ENCODE assay signal across 18 cellular contexts in genomic region chr1:9505142-9505541, GRCh38.
"Had no signal": no experiment of that assay in that cellular context is flagged by ENCODE, and none has a peak within 500 bp of the region (broad histone marks: within the 10 kb centered on the region; RNA-seq: fewer than 3 reads in every experiment).

No MANE protein-coding gene starts in this region.

- H3K27me3 ChIP-seq: adrenal gland, breast epithelium, thyroid gland had no signal

- H3K4me3 Mint-ChIP-seq: activated T-helper 1 cell treated with anti-CD3 and anti-CD28 coated beads, Interleukin-12 subunit alpha, Interleukin-12 subunit beta, Interleukin-2, Interleukin-4 antibody, amounts not matched to agents 30 ng/mL and 10 ng/mL and 1 ng/mL, durations not matched to agents 14 hours and 24 hours and 36 hours; nephron progenitor cell had no signal

- ATAC-seq: activated naive CD4-positive, alpha-beta T cell treated with anti-CD3 and anti-CD28 coated beads, Interleukin-2, amount 50 U/mL, for 72 hours had no signal

- DNase-seq: activated CD4-positive, alpha-beta T cell treated with anti-CD3 and anti-CD28 coated beads for 1 hour; activated gamma-delta T cell treated with Interleukin-2 at 50 U/mL for 16 hours; adrenal gland; cortex of kidney; effector CD4-positive, alpha-beta T cell; head of caudate nucleus; nephron progenitor cell; occipital lobe; posterior cingulate gyrus; stimulated activated CD4-positive, alpha-beta T cell treated with anti-CD3 and anti-CD28 coated beads, Interleukin-12 subunit alpha, Interleukin-12 subunit beta, amount 100 ng/mL, for 4 hours; stimulated activated CD4-positive, alpha-beta T cell treated with anti-CD3 and anti-CD28 coated beads, Interleukin-1b, Interleukin-23, amount 100 ng/mL, for 48 hours; stimulated activated CD8-positive, alpha-beta memory T cell treated with anti-CD3 and anti-CD28 coated beads, Interleukin-4, amount 100 ng/mL, for 48 hours; stimulated activated naive CD4-positive, alpha-beta T cell; thyroid gland had no signal

- H3K36me3 Mint-ChIP-seq: activated naive CD4-positive, alpha-beta T cell treated with anti-CD3 and anti-CD28 coated beads, Interleukin-2, amount 50 U/mL, for 72 hours had no signal

- H3K9me3 Mint-ChIP-seq: activated naive CD4-positive, alpha-beta T cell treated with anti-CD3 and anti-CD28 coated beads, Interleukin-2, amount 50 U/mL, for 72 hours; activated T-helper 1 cell treated with anti-CD3 and anti-CD28 coated beads, Interleukin-12 subunit alpha, Interleukin-12 subunit beta, Interleukin-2, Interleukin-4 antibody, amounts not matched to agents 30 ng/mL and 10 ng/mL and 1 ng/mL, durations not matched to agents 14 hours and 24 hours and 36 hours had no signal

- H3K9me3 ChIP-seq: adrenal gland, breast epithelium, thyroid gland had no signal

- H3K27ac ChIP-seq: adrenal gland, breast epithelium, thyroid gland had no signal

- H3K36me3 ChIP-seq: adrenal gland, breast epithelium, thyroid gland had no signal

- H3K4me3 ChIP-seq: adrenal gland, breast epithelium, lung, thyroid gland had no signal

- H3K27ac Mint-ChIP-seq: activated T-helper 1 cell treated with anti-CD3 and anti-CD28 coated beads, Interleukin-12 subunit alpha, Interleukin-12 subunit beta, Interleukin-2, Interleukin-4 antibody, amounts not matched to agents 30 ng/mL and 10 ng/mL and 1 ng/mL, durations not matched to agents 14 hours and 24 hours and 36 hours; nephron progenitor cell had no signal

- H3K4me1 ChIP-seq: adrenal gland, breast epithelium, thyroid gland had no signal
